Comparison of ENCODE assay signal across 14 cellular contexts in genomic region chr5:100469780-100470179, GRCh38.
A peak's percentile ranks its signal among the peaks of the same experiment; 100 is the strongest.
DNase-seq lines count a peak whose midpoint lies in the region; ATAC-seq and TF ChIP-seq lines count a peak whose summit lies in the region.
"Had no signal": no experiment of that assay in that cellular context is flagged by ENCODE, and none has a peak within 500 bp of the region (broad histone marks: within the 10 kb centered on the region; RNA-seq: fewer than 3 reads in every experiment).

No MANE protein-coding gene starts in this region.

- H3K4me2 ChIP-seq in neuronal stem cell (ENCODE audit: insufficient read depth, low read length, poor library complexity, severe bottlenecking), result no peak overlapping the region

- no peak overlapping the region for H3K4me3 ChIP-seq in neuronal stem cell (ENCODE audit: low read length in 2 of 2)

- no peak overlapping the region for H2BK120ac ChIP-seq in neuronal stem cell (ENCODE audit: low read depth, low read length)

- H3K27ac ChIP-seq in neuronal stem cell (replicated peaks; ENCODE audit: low read length), result no peak overlapping the region

- no peaks in the 10 kb centered on the region for H3K4me1 ChIP-seq in neuronal stem cell (ENCODE audit: control insufficient read depth in 2 of 2, insufficient read depth in 1 of 2, low read depth in 1 of 2, low read length in 2 of 2)

- H2BK12ac ChIP-seq in neuronal stem cell (ENCODE audit: low read length), result no peak overlapping the region

- no peak overlapping the region for H3K4ac ChIP-seq in neuronal stem cell (ENCODE audit: low read length)

- H3K27me3 ChIP-seq in neuronal stem cell (ENCODE audit: control insufficient read depth in 3 of 3, insufficient read depth in 3 of 3, low read depth in 1 of 3, low read length in 3 of 3), result no peaks in the 10 kb centered on the region

- no peaks in the 10 kb centered on the region for H3K36me3 ChIP-seq in neuronal stem cell (replicated peaks in 1 of 2; ENCODE audit: control insufficient read depth in 2 of 2, insufficient read depth in 2 of 2, low read length in 2 of 2)

- H4K8ac ChIP-seq in neuronal stem cell (ENCODE audit: low read depth, low read length), result no peak overlapping the region

- H2BK15ac ChIP-seq in neuronal stem cell (ENCODE audit: low read length), result no peak overlapping the region

- ATAC-seq in GM19324 (IDR thresholded peaks at IDR 0.05; ENCODE audit: low FRiP score, unreplicated experiment), result peak; percentile 79
- peak; percentile 91 for ATAC-seq in HG02610 (IDR thresholded peaks at IDR 0.05; ENCODE audit: unreplicated experiment)
- peak; percentile 98 for ATAC-seq in HG03354 (IDR thresholded peaks at IDR 0.05; ENCODE audit: poor library complexity, severe bottlenecking, unreplicated experiment)
- no peak for ATAC-seq in omental fat pad (ENCODE audit: low FRiP score)
- ATAC-seq: naive thymus-derived CD4-positive, alpha-beta T cell had no signal

- H3K18ac ChIP-seq in neuronal stem cell (ENCODE audit: low read length), result no peak overlapping the region

- peaks cover 0 to 3% of the 10 kb centered on the region in 2 donors for H3K9me3 ChIP-seq in neuronal stem cell (replicated peaks in 1 of 2; ENCODE audit: control insufficient read depth in 2 of 2, insufficient read depth in 1 of 2, low read depth in 1 of 2, low read length in 2 of 2)

- no peak for TF ChIP-seq CTCF in omental fat pad (IDR thresholded peaks at IDR 0.05)

- no peak overlapping the region for H4K91ac ChIP-seq in neuronal stem cell (ENCODE audit: low read depth, low read length, poor library complexity)

- no peak overlapping the region for H3K14ac ChIP-seq in neuronal stem cell (ENCODE audit: low read length)

- H2BK5ac ChIP-seq in neuronal stem cell (ENCODE audit: low read length), result no peak overlapping the region

- H3K79me1 ChIP-seq in neuronal stem cell (ENCODE audit: low read depth, low read length), result no peaks in the 10 kb centered on the region

- H2AFZ ChIP-seq in neuronal stem cell (ENCODE audit: low read length), result no peak overlapping the region

- H3K23ac ChIP-seq in neuronal stem cell (ENCODE audit: low read depth, low read length, poor library complexity), result no peak overlapping the region

- H3K9ac ChIP-seq in neuronal stem cell (ENCODE audit: low read depth, low read length, poor library complexity), result no peak overlapping the region

- H2AK5ac ChIP-seq in neuronal stem cell (ENCODE audit: low read depth, low read length), result no peak overlapping the region

- DNase-seq in NCI-H524 treated with DMSO at 0.1 percent for 48 hours (lab: John Stamatoyannopoulos, UW), result no peak
- no peak for DNase-seq in SW480 (ENCODE audit: low spot score)
- DNase-seq in neuronal stem cell (ENCODE audit: low spot score), result no peak
- DNase-seq in omental fat pad (ENCODE audit: low spot score), result no peak
- DNase-seq: activated CD4-positive, alpha-beta T cell treated with anti-CD3 and anti-CD28 coated beads, Interleukin-2, amount 50 U/mL, for 48 hours; activated naive CD4-positive, alpha-beta T cell; DMS 273 treated with DMSO at 0.1 percent for 48 hours; naive thymus-derived CD4-positive, alpha-beta T cell; NCI-H1048; NCI-H748 treated with DMSO at 0.1 percent for 48 hours; T-helper 1 cell had no signal
